ENCODE assay signal across 8 cellular contexts in genomic region chrX:49162620-49163019, GRCh38. TPM values are rescaled to one million over a fixed set of nuclear protein-coding genes. Genes with fewer than 3 reads are reported as not detected.
DNase-seq lines count a peak whose midpoint lies in the region; ATAC-seq and TF ChIP-seq lines count a peak whose summit lies in the region.

MAGIX (plus strand) TSS chrX:49162758; CDS start chrX:49162890, 132 bp downstream.

- no peak for TF ChIP-seq CTCF in WTC11 (IDR thresholded peaks at IDR 0.05)

- H3K27me3 ChIP-seq in GM23248 (replicated peaks; ENCODE audit: insufficient read depth): no peaks in the 10 kb centered on the region

- WGBS in GM23248 (ENCODE audit: low coverage in 1 of 2, low lambda C conversion rate in 2 of 2, missing lambda C conversion rate in 2 of 2), 2 experiments: 64 to 97% methylated on average over 5 to 11 of the region's 28 CpGs

- H3K4me1 ChIP-seq in GM23248 (ENCODE audit: insufficient read depth): peaks cover 4% of the 10 kb centered on the region; the same call in 1 of the 2 replicates

- in situ Hi-C loops in GM23248 (cut with MboI): no loop called here

- H3K4me3 ChIP-seq in GM23248: peak within 1 kb of the TSS; percentile 61
- H3K4me3 ChIP-seq in skeletal muscle cell (ENCODE audit: low read depth, low read length): peak within 1 kb of the TSS; percentile 29

- CTCF ChIA-PET in WTC11 (lab: Charles Lee): interaction anchor here (0.6 to 2.6 kb wide), 3 partner anchors 20 to 119 kb away, joined by 3 to 8 read pairs (median 4); partner anchors contain the start of gene TFE3

- H3F3A ChIP-seq in GM23248 (ENCODE audit: insufficient read depth): no peaks in the 10 kb centered on the region

- H3K9ac ChIP-seq in GM23248: peak within 1 kb of the TSS; percentile 87

- POLR2A ChIA-PET in WTC11 (lab: Charles Lee): no interaction called here

- no peaks in the 10 kb centered on the region for H3K36me3 Mint-ChIP-seq in WTC11

- H3K4me3 Mint-ChIP-seq in WTC11: peak within 1 kb of the TSS; percentile 78

- H3K4me2 ChIP-seq in GM23248 (ENCODE audit: unreplicated experiment): peak within 1 kb of the TSS; percentile 35

- H3K27ac ChIP-seq in GM23248: peak within 1 kb of the TSS; percentile 91

- H3K4me1 Mint-ChIP-seq in WTC11: peaks cover 10% of the 10 kb centered on the region

- no peaks in the 10 kb centered on the region for H4K20me1 ChIP-seq in GM23248 (ENCODE audit: insufficient read depth)

- no peaks in the 10 kb centered on the region for H3K9me3 Mint-ChIP-seq in WTC11

- ATAC-seq in WTC11 (no peak), left ventricle myocardium superior (no peak), GM21447 (IDR thresholded peaks at IDR 0.05; ENCODE audit: unreplicated experiment) (no peak), GM21529 (IDR thresholded peaks at IDR 0.05; ENCODE audit: unreplicated experiment) (no peak)

- H3K27ac Mint-ChIP-seq in WTC11: no peak within 1 kb of the TSS

- no peaks in the 10 kb centered on the region for H3K9me2 ChIP-seq in GM23248 (ENCODE audit: insufficient read depth)

- intact Hi-C loops in left ventricle myocardium superior (cut with micrococcal nuclease): no loop called here

- no peaks in the 10 kb centered on the region for H3K79me2 ChIP-seq in GM23248 (ENCODE audit: insufficient read depth)

- peaks cover 69% of the 10 kb centered on the region for H3K27me3 Mint-ChIP-seq in WTC11 (ENCODE audit: low read depth)

- H3K36me3 ChIP-seq in GM23248 (ENCODE audit: low read depth): no peaks in the 10 kb centered on the region

- peak within 1 kb of the TSS; percentile 83 for H2AFZ ChIP-seq in GM23248

- DNase-seq in GM23248: no peak
- DNase-seq in WTC11 (ENCODE audit: low spot score): no peak
- peak; percentile 30 for DNase-seq in left ventricle myocardium superior
- no peak for DNase-seq in skeletal muscle cell (ENCODE audit: low read depth)
- DNase-seq in NCI-H1417 (lab: John Stamatoyannopoulos, UW): no peak
- DNase-seq in A172 (ENCODE audit: low spot score): no peak

- H3K9me3 ChIP-seq in GM23248 (ENCODE audit: low read depth): no peaks in the 10 kb centered on the region

TF ChIP-seq in WTC11, 78 proteins besides CTCF, POLR2A, EP300 and RAD21:
- TF ChIP-seq NFE2L1 (CRISPR knock-in tag; IDR thresholded peaks at IDR 0.05) (no peak), ZNF219 (CRISPR knock-in tag; IDR thresholded peaks at IDR 0.05; ENCODE audit: borderline replicate concordance) (no peak), ZSCAN18 (CRISPR knock-in tag; IDR thresholded peaks at IDR 0.05) (no peak), ZMAT4 (CRISPR knock-in tag; IDR thresholded peaks at IDR 0.05) (no peak), GRHL2 (CRISPR knock-in tag; IDR thresholded peaks at IDR 0.05; ENCODE audit: insufficient replicate concordance, severe bottlenecking) (no peak)
- TF ChIP-seq, protein P1, sequence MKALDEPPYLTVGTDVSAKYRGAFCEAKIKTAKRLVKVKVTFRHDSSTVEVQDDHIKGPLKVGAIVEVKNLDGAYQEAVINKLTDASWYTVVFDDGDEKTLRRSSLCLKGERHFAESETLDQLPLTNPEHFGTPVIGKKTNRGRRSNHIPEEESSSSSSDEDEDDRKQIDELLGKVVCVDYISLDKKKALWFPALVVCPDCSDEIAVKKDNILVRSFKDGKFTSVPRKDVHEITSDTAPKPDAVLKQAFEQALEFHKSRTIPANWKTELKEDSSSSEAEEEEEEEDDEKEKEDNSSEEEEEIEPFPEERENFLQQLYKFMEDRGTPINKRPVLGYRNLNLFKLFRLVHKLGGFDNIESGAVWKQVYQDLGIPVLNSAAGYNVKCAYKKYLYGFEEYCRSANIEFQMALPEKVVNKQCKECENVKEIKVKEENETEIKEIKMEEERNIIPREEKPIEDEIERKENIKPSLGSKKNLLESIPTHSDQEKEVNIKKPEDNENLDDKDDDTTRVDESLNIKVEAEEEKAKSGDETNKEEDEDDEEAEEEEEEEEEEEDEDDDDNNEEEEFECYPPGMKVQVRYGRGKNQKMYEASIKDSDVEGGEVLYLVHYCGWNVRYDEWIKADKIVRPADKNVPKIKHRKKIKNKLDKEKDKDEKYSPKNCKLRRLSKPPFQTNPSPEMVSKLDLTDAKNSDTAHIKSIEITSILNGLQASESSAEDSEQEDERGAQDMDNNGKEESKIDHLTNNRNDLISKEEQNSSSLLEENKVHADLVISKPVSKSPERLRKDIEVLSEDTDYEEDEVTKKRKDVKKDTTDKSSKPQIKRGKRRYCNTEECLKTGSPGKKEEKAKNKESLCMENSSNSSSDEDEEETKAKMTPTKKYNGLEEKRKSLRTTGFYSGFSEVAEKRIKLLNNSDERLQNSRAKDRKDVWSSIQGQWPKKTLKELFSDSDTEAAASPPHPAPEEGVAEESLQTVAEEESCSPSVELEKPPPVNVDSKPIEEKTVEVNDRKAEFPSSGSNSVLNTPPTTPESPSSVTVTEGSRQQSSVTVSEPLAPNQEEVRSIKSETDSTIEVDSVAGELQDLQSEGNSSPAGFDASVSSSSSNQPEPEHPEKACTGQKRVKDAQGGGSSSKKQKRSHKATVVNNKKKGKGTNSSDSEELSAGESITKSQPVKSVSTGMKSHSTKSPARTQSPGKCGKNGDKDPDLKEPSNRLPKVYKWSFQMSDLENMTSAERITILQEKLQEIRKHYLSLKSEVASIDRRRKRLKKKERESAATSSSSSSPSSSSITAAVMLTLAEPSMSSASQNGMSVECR (CRISPR knock-in tag; IDR thresholded peaks at IDR 0.05; ENCODE audit: borderline replicate concordance): no peak
TF ChIP-seq in WTC11: peak in this region for 0.

RNA-seq across cellular contexts. Expression of gene MAGIX, which starts in this region (rescaled TPM):
- 1.3 and 8.0 TPM in 2 replicates for total RNA-seq in GM23248 (2014; rRNA removed; shearing (Covaris generic))
- polyA plus RNA-seq in GM23248 (2016; fragmentation: Nextera tagmentation; extraction: Ambion mirVana): 1.1 and 1.5 TPM in 2 replicates
- total RNA-seq in WTC11 (2021) (1.2 to 2.4 TPM (median 2.0 TPM) in 3 replicates), left ventricle myocardium superior (3.8 TPM)
- total RNA-seq in A172 (2014; rRNA removed; shearing (Covaris generic)): 0.36 and 1.8 TPM in 2 replicates
